In the genomic region with DNA sequence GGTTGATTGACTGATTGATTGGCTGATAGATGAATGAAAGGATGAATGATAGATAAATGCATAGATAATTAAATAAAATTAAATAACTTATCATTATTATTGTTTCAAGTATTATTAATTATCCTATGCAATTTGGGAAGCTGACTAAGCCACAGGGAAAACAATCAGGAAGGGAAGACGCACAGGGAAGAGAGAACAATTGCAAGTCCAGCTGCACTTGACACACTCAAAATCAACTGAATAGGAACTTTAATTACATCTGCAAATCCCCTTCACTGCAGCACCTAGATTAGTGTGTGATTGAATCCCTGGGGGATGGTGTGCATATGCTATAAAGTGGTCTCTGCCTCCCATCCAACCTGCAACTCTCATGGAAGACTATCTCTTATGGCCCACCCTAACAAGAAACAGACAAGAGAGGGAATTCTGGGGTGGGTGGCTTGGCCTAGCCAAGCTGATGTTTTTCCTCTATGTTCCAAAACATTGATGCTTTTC, we compare ENCODE assay signal across 20 cellular contexts.
"Had no signal": no experiment of that assay in that cellular context is flagged by ENCODE, and none has a peak within 500 bp of the region (broad histone marks: within the 10 kb centered on the region; RNA-seq: fewer than 3 reads in every experiment).

No MANE protein-coding gene starts in this region.

- H3K9me3 ChIP-seq: adrenal gland had no signal

- ATAC-seq: activated CD8-positive, alpha-beta T cell treated with anti-CD3 and anti-CD28 coated beads, Interleukin-2, amount 10 ng/mL, durations not matched to agents 7 days and 5 days had no signal

- H3K27ac ChIP-seq: adrenal gland had no signal

- H3K36me3 ChIP-seq: adrenal gland had no signal

- H3K27me3 ChIP-seq: adrenal gland had no signal

- H3K4me3 ChIP-seq: adrenal gland had no signal

- DNase-seq: activated CD4-positive, alpha-beta T cell treated with anti-CD3 and anti-CD28 coated beads for 48 hours; activated CD4-positive, alpha-beta T cell treated with anti-CD3 and anti-CD28 coated beads, Interleukin-2, amount 50 U/mL, for 4 hours; activated CD4-positive, CD25-positive, alpha-beta regulatory T cell treated with anti-CD3 and anti-CD28 coated beads, Interleukin-2, amount 50 U/mL, for 72 hours; activated CD8-positive, alpha-beta memory T cell treated with anti-CD3 and anti-CD28 coated beads, Interleukin-2, amount 50 U/mL, for 48 hours; activated CD8-positive, alpha-beta T cell treated with anti-CD3 and anti-CD28 coated beads, Interleukin-2, amount 10 ng/mL, durations not matched to agents 7 days and 5 days; activated naive CD4-positive, alpha-beta T cell treated with anti-CD3 and anti-CD28 coated beads, Interleukin-2, amount 50 U/mL, for 16 hours; activated naive CD8-positive, alpha-beta T cell treated with anti-CD3 and anti-CD28 coated beads, Interleukin-2, amount 10 ng/mL, durations not matched to agents 7 days and 5 days; activated T-cell treated with anti-CD3 and anti-CD28 coated beads, Interleukin-2, amount 50 U/mL, for 1 hour; adrenal gland; IMR-90; Kasumi-1; KBM-7; NCI-H1048; NCI-H146; NCI-H1930; NCI-H2171 treated with DMSO at 0.1 percent for 48 hours; NCI-H526; NCI-H774; NK-92 treated with Interleukin-12 subunit alpha and Interleukin-12 subunit beta, amount 100 ng/mL, for 24 hours; SHP77 treated with DMSO at 0.1 percent for 48 hours had no signal
